11 cellular contexts compared by ENCODE assay signal in the genomic region with DNA sequence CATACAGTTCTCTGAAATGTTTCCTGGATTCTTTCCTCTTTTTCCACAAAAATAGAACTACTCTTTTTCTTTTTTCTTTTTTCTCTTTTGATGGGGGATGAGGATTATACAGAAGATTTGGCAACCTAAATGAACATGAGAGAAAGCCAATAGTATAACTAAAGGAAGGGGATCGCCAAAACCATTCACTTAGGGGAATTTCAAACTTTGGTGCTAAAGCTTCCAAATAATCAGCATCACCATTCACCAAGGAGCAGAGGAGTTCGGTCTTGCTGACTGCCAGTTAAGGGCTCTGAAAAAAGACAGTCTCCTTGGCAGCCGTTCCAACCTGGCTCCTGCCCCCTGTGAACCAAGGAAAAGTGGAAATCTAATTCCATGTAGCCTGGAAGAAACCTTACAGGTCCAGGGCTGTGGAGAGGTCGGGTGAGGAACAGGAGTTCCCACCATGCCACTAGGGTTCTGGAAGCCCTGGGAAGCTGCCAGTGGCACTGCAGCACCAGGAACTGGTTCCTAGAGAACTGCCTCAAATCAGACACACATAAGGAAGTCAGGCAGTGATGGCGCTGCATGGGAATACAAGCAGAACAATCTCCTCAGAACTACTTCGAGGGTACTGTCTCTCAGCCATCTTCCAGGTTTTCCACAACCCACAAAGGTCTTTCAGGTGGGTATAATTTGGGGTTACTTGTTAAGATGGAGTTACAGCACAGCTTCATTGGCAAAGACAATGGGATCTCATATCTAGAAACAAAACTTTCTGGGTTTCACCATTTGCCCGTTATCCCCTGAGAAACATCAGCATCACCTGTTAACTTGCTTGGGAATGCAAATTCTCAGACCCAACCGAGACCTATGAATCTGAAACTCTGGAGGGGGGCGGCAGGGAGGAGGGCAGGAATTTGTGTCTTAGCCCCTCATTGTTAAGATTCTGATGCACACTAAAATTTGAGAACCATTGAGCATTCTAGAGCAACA.
DNase-seq lines count a peak whose midpoint lies in the region; ATAC-seq and TF ChIP-seq lines count a peak whose summit lies in the region.
"Had no signal": no experiment of that assay in that cellular context is flagged by ENCODE, and none has a peak within 500 bp of the region (broad histone marks: within the 10 kb centered on the region; RNA-seq: fewer than 3 reads in every experiment).

No MANE protein-coding gene starts in this region.

- TF ChIP-seq CTCF in coronary artery (IDR thresholded peaks at IDR 0.05) (no peak), spleen (IDR thresholded peaks at IDR 0.05 in 8 of 11, conservative IDR thresholded peaks at IDR 0.05 in 3 of 11) (no peak)

- H3K27ac Mint-ChIP-seq in activated naive CD8-positive, alpha-beta T cell, result peak overlapping the region; percentile 28
- no peak overlapping the region for H3K27ac Mint-ChIP-seq in activated naive CD8-positive, alpha-beta T cell treated with anti-CD3 and anti-CD28 coated beads for 36 hours
- H3K27ac Mint-ChIP-seq: T-helper 1 cell treated with Interleukin-12 subunit alpha and Interleukin-12 subunit beta and Interleukin-4 antibody, amounts not matched to agents 30 μg/mL and 1 μg/mL, for 36 hours had no signal

- peaks cover 10% of the 10 kb centered on the region for H3K36me3 Mint-ChIP-seq in activated naive CD8-positive, alpha-beta T cell
- peaks cover 11% of the 10 kb centered on the region for H3K36me3 Mint-ChIP-seq in activated naive CD8-positive, alpha-beta T cell treated with anti-CD3 and anti-CD28 coated beads for 36 hours

- H3K9me3 ChIP-seq in muscle layer of duodenum (ENCODE audit: control insufficient read depth in 1 of 2, low read length in 2 of 2) (no peaks in the 10 kb centered on the region), aorta (ENCODE audit: control insufficient read depth, low read length) (no peaks in the 10 kb centered on the region), spleen (no peaks in the 10 kb centered on the region)

- H3K9me3 Mint-ChIP-seq in activated naive CD8-positive, alpha-beta T cell (ENCODE audit: low read depth), result no peaks in the 10 kb centered on the region
- peaks cover 2% of the 10 kb centered on the region for H3K9me3 Mint-ChIP-seq in activated naive CD8-positive, alpha-beta T cell treated with anti-CD3 and anti-CD28 coated beads for 36 hours
- H3K9me3 Mint-ChIP-seq: T-helper 1 cell treated with Interleukin-12 subunit alpha and Interleukin-12 subunit beta and Interleukin-4 antibody, amounts not matched to agents 30 μg/mL and 1 μg/mL, for 36 hours had no signal

- H3K36me3 ChIP-seq in muscle layer of duodenum (ENCODE audit: control insufficient read depth in 1 of 2, insufficient read depth in 2 of 2, low read length in 2 of 2) (peaks cover 0 to 3% of the 10 kb centered on the region in 2 donors), aorta (ENCODE audit: control insufficient read depth in 1 of 2, insufficient read depth in 2 of 2, low read length in 1 of 2) (no peaks in the 10 kb centered on the region), spleen (no peaks in the 10 kb centered on the region)

- ATAC-seq in aorta (ENCODE audit: low FRiP score), result peak; percentile 34

- H3K27ac ChIP-seq in coronary artery, result peak overlapping the region; percentile 86 to 88
- peak overlapping the region; percentile 70 for H3K27ac ChIP-seq in muscle layer of duodenum (ENCODE audit: low read length)
- peak overlapping the region; percentile 78 to 98 for H3K27ac ChIP-seq in aorta (ENCODE audit: low read depth in 1 of 2, low read length in 2 of 2)
- H3K27ac ChIP-seq in spleen, result no peak overlapping the region

- no peak overlapping the region for H3K4me3 ChIP-seq in coronary artery
- H3K4me3 ChIP-seq in muscle layer of duodenum (ENCODE audit: low read depth in 1 of 2, low read length in 2 of 2), result peak overlapping the region in 1 of 2 donors; percentile 3
- H3K4me3 ChIP-seq in aorta (ENCODE audit: low read length in 2 of 2), result no peak overlapping the region
- H3K4me3 ChIP-seq in spleen, result no peak overlapping the region

- H3K27me3 Mint-ChIP-seq in activated naive CD8-positive, alpha-beta T cell, result no peaks in the 10 kb centered on the region
- H3K27me3 Mint-ChIP-seq in activated naive CD8-positive, alpha-beta T cell treated with anti-CD3 and anti-CD28 coated beads for 36 hours, result no peaks in the 10 kb centered on the region

- peaks cover 66% of the 10 kb centered on the region for H3K4me1 Mint-ChIP-seq in activated naive CD8-positive, alpha-beta T cell (ENCODE audit: low read depth)
- H3K4me1 Mint-ChIP-seq in activated naive CD8-positive, alpha-beta T cell treated with anti-CD3 and anti-CD28 coated beads for 36 hours, result peaks cover 62% of the 10 kb centered on the region

- H3K4me1 ChIP-seq in muscle layer of duodenum (ENCODE audit: control insufficient read depth in 1 of 2, insufficient read depth in 2 of 2, low read length in 2 of 2), result peaks cover 8 to 21% of the 10 kb centered on the region in 2 donors
- peaks cover 0 to 13% of the 10 kb centered on the region in 2 donors for H3K4me1 ChIP-seq in aorta (ENCODE audit: control insufficient read depth in 1 of 2, insufficient read depth in 2 of 2, low read length in 2 of 2)
- peaks cover 0 to 10% (median 6%) of the 10 kb centered on the region in 6 donors for H3K4me1 ChIP-seq in spleen

- intact Hi-C loops in aorta (cut with DNase I), result loop anchor here in 1 of 2 donors (2.0 to 10.0 kb wide), 3 partner anchors 21 to 96 kb away; no protein-coding TSS in a partner anchor
- intact Hi-C loops in spleen (cut with DNase I; ENCODE audit: low total_unique reads), result no loop called here

- DNase-seq in activated naive CD8-positive, alpha-beta T cell treated with anti-CD3 and anti-CD28 coated beads for 36 hours, result no peak
- no peak for DNase-seq in coronary artery (ENCODE audit: low spot score)
- peak in 1 of 2 donors; percentile 56 for DNase-seq in aorta
- no peak for DNase-seq in NCI-H187 treated with DMSO at 0.1 percent for 48 hours (lab: John Stamatoyannopoulos, UW)
- no peak for DNase-seq in ureter (ENCODE audit: low spot score)
- DNase-seq in spleen, result no peak
- DNase-seq: MV-4-11; stimulated activated naive CD4-positive, alpha-beta T cell had no signal

- no peak overlapping the region for H3K4me3 Mint-ChIP-seq in activated naive CD8-positive, alpha-beta T cell
- no peak overlapping the region for H3K4me3 Mint-ChIP-seq in activated naive CD8-positive, alpha-beta T cell treated with anti-CD3 and anti-CD28 coated beads for 36 hours
- H3K4me3 Mint-ChIP-seq: T-helper 1 cell treated with Interleukin-12 subunit alpha and Interleukin-12 subunit beta and Interleukin-4 antibody, amounts not matched to agents 30 μg/mL and 1 μg/mL, for 36 hours had no signal

- WGBS in aorta, 2 donors, result 41 to 42% methylated on average over 9 of the region's 9 CpGs
- 76 to 92% (median 85%) methylated on average over 9 of the region's 9 CpGs for WGBS in spleen, 5 donors

- H3K27me3 ChIP-seq in muscle layer of duodenum (ENCODE audit: low read depth, low read length) (no peaks in the 10 kb centered on the region), aorta (ENCODE audit: control insufficient read depth in 1 of 2, insufficient read depth in 2 of 2, low read length in 1 of 2) (no peaks in the 10 kb centered on the region), spleen (replicated peaks in 1 of 7) (no peaks in the 10 kb centered on the region)

- no peak for TF ChIP-seq POLR2A in spleen (IDR thresholded peaks at IDR 0.05)

Comparison
In these comparisons a context has a peak if more than half of its experiments do, and no peak if none do; other contexts are left out.
1. H3K27ac ChIP-seq: peak in coronary artery (2 of 2), muscle layer of duodenum (single experiment) and aorta (2 of 2); none in spleen (0 of 8).